Comparison of ENCODE assay signal across 25 cellular contexts in genomic region chr11:123273616-123274015, GRCh38.
DNase-seq lines count a peak whose midpoint lies in the region; ATAC-seq and TF ChIP-seq lines count a peak whose summit lies in the region.
"Had no signal": no experiment of that assay in that cellular context is flagged by ENCODE, and none has a peak within 500 bp of the region (broad histone marks: within the 10 kb centered on the region; RNA-seq: fewer than 3 reads in every experiment).

No MANE protein-coding gene starts in this region.

- TF ChIP-seq CTCF in IMR-90 (conservative IDR thresholded peaks at IDR 0.05; ENCODE audit: low read depth, low read length) (no peak), upper lobe of left lung (IDR thresholded peaks at IDR 0.05) (no peak), thyroid gland (IDR thresholded peaks at IDR 0.05) (no peak)

- H2BK20ac ChIP-seq in IMR-90 (ENCODE audit: low read depth, low read length) = no peak overlapping the region

- H3K4ac ChIP-seq in IMR-90 (ENCODE audit: low read depth, low read length) (no peak overlapping the region), trophoblast cell (ENCODE audit: low read depth, low read length) (no peak overlapping the region)

- dilution Hi-C loops in IMR-90 (cut with HindIII; ENCODE audit: low sequenced_read_pairs, unreplicated experiment) = loop anchor here (25.0 kb wide), 1 partner anchor 161 kb away; no protein-coding TSS in a partner anchor

- peaks cover 2% of the 10 kb centered on the region for H3K9me3 ChIP-seq in IMR-90 (ENCODE audit: control insufficient read depth, insufficient read depth, low read length)
- H3K9me3 ChIP-seq in trophoblast cell (ENCODE audit: insufficient read depth, low read depth, low read length) = no peaks in the 10 kb centered on the region
- no peaks in the 10 kb centered on the region for H3K9me3 ChIP-seq in upper lobe of left lung
- H3K9me3 ChIP-seq in thyroid gland = no peaks in the 10 kb centered on the region
- H3K9me3 ChIP-seq: BE2C, BLaER1 had no signal

- no peaks in the 10 kb centered on the region for H3K79me2 ChIP-seq in trophoblast cell (ENCODE audit: control insufficient read depth, insufficient read depth, low read length, poor library complexity)

- H3K9me1 ChIP-seq in IMR-90 (ENCODE audit: insufficient read depth, low read length) = no peaks in the 10 kb centered on the region

- no peak for TF ChIP-seq EP300 in upper lobe of left lung (IDR thresholded peaks at IDR 0.05)

- H4K12ac ChIP-seq in trophoblast cell (ENCODE audit: low read depth, low read length) = no peak overlapping the region

- DNase-seq in AG20443 (ENCODE audit: low spot score) = peak; percentile 34
- peak; percentile 46 for DNase-seq in GM03348 (ENCODE audit: low spot score)
- no peak for DNase-seq in IMR-90
- peak; percentile 31 to 85 for DNase-seq in trophoblast cell
- no peak for DNase-seq in upper lobe of left lung
- DNase-seq in thyroid gland = no peak
- DNase-seq in stimulated activated CD4-positive, alpha-beta T cell treated with anti-CD3 and anti-CD28 coated beads, Interleukin-4, amount 100 ng/mL, for 24 hours = no peak
- DNase-seq in activated CD4-positive, alpha-beta memory T cell treated with anti-CD3 and anti-CD28 coated beads for 36 hours = no peak
- DNase-seq: 8988T; ACHN; BE2C; C1 segment of cervical spinal cord; CD4-positive, alpha-beta memory T cell; CD4-positive, CD25-positive, alpha-beta regulatory T cell; CD8-positive, alpha-beta memory T cell; COR-L47; DMS 273 treated with DMSO at 0.1 percent for 48 hours; DMS153; DMS53; DMS79; DND-41; GF-D8 had no signal

- H3K4me1 ChIP-seq in IMR-90 (ENCODE audit: control insufficient read depth, insufficient read depth, low read length) (no peaks in the 10 kb centered on the region), trophoblast cell (ENCODE audit: control insufficient read depth in 1 of 2, insufficient read depth in 2 of 2, low read length in 2 of 2) (peaks cover 7 to 12% of the 10 kb centered on the region in 2 experiments), upper lobe of left lung (no peaks in the 10 kb centered on the region), thyroid gland (no peaks in the 10 kb centered on the region)
- H3K4me1 ChIP-seq: BE2C had no signal

- H3K4me3 ChIP-seq in IMR-90 (ENCODE audit: insufficient read depth, low read depth, low read length) = no peak overlapping the region
- H3K4me3 ChIP-seq in trophoblast cell (ENCODE audit: low read depth, low read length) = no peak overlapping the region
- H3K4me3 ChIP-seq in upper lobe of left lung = no peak overlapping the region
- no peak overlapping the region for H3K4me3 ChIP-seq in thyroid gland (replicated peaks in 1 of 3)
- H3K4me3 ChIP-seq: BLaER1, GM12878 had no signal

- H3K14ac ChIP-seq in IMR-90 (replicated peaks; ENCODE audit: low read depth, low read length) = no peak overlapping the region
- no peak overlapping the region for H3K14ac ChIP-seq in trophoblast cell (ENCODE audit: low read length)

- H3K18ac ChIP-seq in IMR-90 (ENCODE audit: low read depth, low read length) = no peak overlapping the region
- H3K18ac ChIP-seq in trophoblast cell (ENCODE audit: low read length) = no peak overlapping the region

- H3K4me2 ChIP-seq in IMR-90 (ENCODE audit: low read depth, low read length) (no peak overlapping the region), trophoblast cell (ENCODE audit: low read length) (no peak overlapping the region)
- H3K4me2 ChIP-seq: BLaER1 had no signal

- no peak overlapping the region for H3K4me3 Mint-ChIP-seq in activated CD4-positive, alpha-beta memory T cell treated with anti-CD3 and anti-CD28 coated beads for 36 hours
- H3K4me3 Mint-ChIP-seq: CD14-positive monocyte; CD4-positive, alpha-beta memory T cell; CD4-positive, CD25-positive, alpha-beta regulatory T cell; CD8-positive, alpha-beta memory T cell had no signal

- no peak overlapping the region for H3K56ac ChIP-seq in IMR-90 (ENCODE audit: extremely low read depth, insufficient read depth, low read length)

- H4K5ac ChIP-seq in IMR-90 (ENCODE audit: low read depth, low read length) = no peak overlapping the region

- H4K8ac ChIP-seq in IMR-90 (ENCODE audit: low read depth in 2 of 2, low read length in 2 of 2) (no peak overlapping the region), trophoblast cell (ENCODE audit: low read depth, low read length) (no peak overlapping the region)

- no peak for TF ChIP-seq POLR2A in IMR-90 (IDR thresholded peaks at IDR 0.05; ENCODE audit: low read depth, low read length)
- no peak for TF ChIP-seq POLR2A in upper lobe of left lung (IDR thresholded peaks at IDR 0.05)
- TF ChIP-seq POLR2A in thyroid gland (IDR thresholded peaks at IDR 0.05) = no peak

- peaks cover 3% of the 10 kb centered on the region for H3K27me3 Mint-ChIP-seq in activated CD4-positive, alpha-beta memory T cell treated with anti-CD3 and anti-CD28 coated beads for 36 hours

- no peaks in the 10 kb centered on the region for H3K36me3 Mint-ChIP-seq in activated CD4-positive, alpha-beta memory T cell treated with anti-CD3 and anti-CD28 coated beads for 36 hours
- H3K36me3 Mint-ChIP-seq: CD14-positive monocyte; CD4-positive, alpha-beta memory T cell; CD4-positive, CD25-positive, alpha-beta regulatory T cell; CD8-positive, alpha-beta memory T cell had no signal

- WGBS in IMR-90 (ENCODE audit: extremely low coverage in 2 of 2, insufficient read length in 1 of 2), 2 experiments = no CpG with 5 or more reads among the region's 2 CpGs
- no CpG with 5 or more reads among the region's 2 CpGs for WGBS in trophoblast cell (ENCODE audit: extremely low coverage, insufficient coverage, insufficient read length)
- 68 to 75% methylated on average over 2 of the region's 2 CpGs for WGBS in upper lobe of left lung, 2 donors
- WGBS in thyroid gland, 2 donors = 78% methylated on average over 2 of the region's 2 CpGs

- H3K36me3 ChIP-seq in IMR-90 (ENCODE audit: control insufficient read depth, insufficient read depth, low read length) = no peaks in the 10 kb centered on the region
- no peaks in the 10 kb centered on the region for H3K36me3 ChIP-seq in trophoblast cell (ENCODE audit: control insufficient read depth in 1 of 2, insufficient read depth in 2 of 2, low read length in 2 of 2)
- H3K36me3 ChIP-seq in upper lobe of left lung = no peaks in the 10 kb centered on the region
- no peaks in the 10 kb centered on the region for H3K36me3 ChIP-seq in thyroid gland
- H3K36me3 ChIP-seq: BE2C, BLaER1 had no signal

- no peak overlapping the region for H2BK15ac ChIP-seq in IMR-90 (ENCODE audit: low read depth, low read length)

- no peaks in the 10 kb centered on the region for H4K20me1 ChIP-seq in IMR-90 (ENCODE audit: insufficient read depth, low read length)
- H4K20me1 ChIP-seq: BLaER1 had no signal

- H3K9me3 Mint-ChIP-seq in activated CD4-positive, alpha-beta memory T cell treated with anti-CD3 and anti-CD28 coated beads for 36 hours = no peaks in the 10 kb centered on the region
- H3K9me3 Mint-ChIP-seq: CD8-positive, alpha-beta memory T cell had no signal

- POLR2A ChIA-PET in IMR-90 (lab: Charles Lee; ENCODE audit: unreplicated experiment) = no interaction called here
- POLR2A ChIA-PET in activated CD4-positive, alpha-beta memory T cell treated with anti-CD3 and anti-CD28 coated beads for 36 hours (lab: Charles Lee) = no interaction called here

- intact Hi-C loops in IMR-90 (cut with micrococcal nuclease) = no loop called here
- intact Hi-C loops in thyroid gland (cut with DNase I) = no loop called here
- intact Hi-C loops in activated CD4-positive, alpha-beta memory T cell treated with anti-CD3 and anti-CD28 coated beads for 36 hours (cut with micrococcal nuclease) = no loop called here

- in situ Hi-C loops in IMR-90 (cut with MboI; ENCODE audit: low sequenced_read_pairs) = loop anchor here (25.0 kb wide), 1 partner anchor 411 kb away; no protein-coding TSS in a partner anchor

- H2BK120ac ChIP-seq in IMR-90 (ENCODE audit: low read depth, low read length) = no peak overlapping the region
- H2BK120ac ChIP-seq in trophoblast cell (ENCODE audit: insufficient read depth, low read length, poor library complexity) = no peak overlapping the region

- H3K4me1 Mint-ChIP-seq in activated CD4-positive, alpha-beta memory T cell treated with anti-CD3 and anti-CD28 coated beads for 36 hours (ENCODE audit: low read depth) = no peaks in the 10 kb centered on the region
- H3K4me1 Mint-ChIP-seq: CD14-positive monocyte; CD4-positive, alpha-beta memory T cell; CD4-positive, CD25-positive, alpha-beta regulatory T cell; CD8-positive, alpha-beta memory T cell had no signal

- ATAC-seq in IMR-90 (ENCODE audit: low read depth) = peak; percentile 27; the same call in 1 of the 2 replicates
- no peak for ATAC-seq in upper lobe of left lung (ENCODE audit: low FRiP score in 2 of 2)
- ATAC-seq: GM12878 had no signal

- no peak overlapping the region for H4K91ac ChIP-seq in IMR-90 (ENCODE audit: insufficient read depth, low read depth, low read length)
- no peak overlapping the region for H4K91ac ChIP-seq in trophoblast cell (ENCODE audit: low read depth, low read length)

- no peak overlapping the region for H2BK12ac ChIP-seq in trophoblast cell (ENCODE audit: low read length)

- H2AFZ ChIP-seq in IMR-90 (replicated peaks; ENCODE audit: low read length, poor library complexity) (no peak overlapping the region), trophoblast cell (ENCODE audit: insufficient read depth, low read length, poor library complexity) (no peak overlapping the region)

- H3K27ac ChIP-seq in IMR-90 (ENCODE audit: insufficient read depth, low read length) (no peak overlapping the region), trophoblast cell (ENCODE audit: low read depth, low read length) (no peak overlapping the region), upper lobe of left lung (no peak overlapping the region), thyroid gland (no peak overlapping the region)
- H3K27ac ChIP-seq: BLaER1 had no signal

- H2AK9ac ChIP-seq in IMR-90 (replicated peaks; ENCODE audit: low read depth, low read length, poor library complexity) = no peak overlapping the region

- no peak overlapping the region for H2AK5ac ChIP-seq in IMR-90 (ENCODE audit: low read depth, low read length)
- H2AK5ac ChIP-seq in trophoblast cell (ENCODE audit: low read length) = no peak overlapping the region

- H3K23ac ChIP-seq in IMR-90 (ENCODE audit: low read depth, low read length) (no peak overlapping the region), trophoblast cell (ENCODE audit: low read length) (no peak overlapping the region)

- no peak overlapping the region for H3K9ac ChIP-seq in IMR-90 (ENCODE audit: low read depth, low read length)
- no peak overlapping the region for H3K9ac ChIP-seq in trophoblast cell (ENCODE audit: low read length)
- H3K9ac ChIP-seq: BLaER1 had no signal

- H3K27ac Mint-ChIP-seq in activated CD4-positive, alpha-beta memory T cell treated with anti-CD3 and anti-CD28 coated beads for 36 hours = no peak overlapping the region
- H3K27ac Mint-ChIP-seq: CD14-positive monocyte; CD4-positive, alpha-beta memory T cell had no signal

- no TSS peak for BruUV-seq in IMR-90 (replicated peaks; lab: Mats Ljungman, UMichigan)

- CTCF ChIA-PET in IMR-90 (lab: Yijun Ruan, JAX) = interaction anchor here (0.6 to 2.1 kb wide), 3 partner anchors 12 to 303 kb away, joined by 4 to 7 read pairs (median 6); no protein-coding TSS in a partner anchor
- CTCF ChIA-PET in activated CD4-positive, alpha-beta memory T cell treated with anti-CD3 and anti-CD28 coated beads for 36 hours (lab: Charles Lee) = interaction anchor here (1.4 to 3.1 kb wide), 2 partner anchors 12 to 26 kb away, joined by 6 to 18 read pairs; no protein-coding TSS in a partner anchor

- peaks cover 32% of the 10 kb centered on the region for H3K27me3 ChIP-seq in IMR-90 (ENCODE audit: control insufficient read depth, insufficient read depth, low read length)
- no peaks in the 10 kb centered on the region for H3K27me3 ChIP-seq in trophoblast cell (ENCODE audit: insufficient read depth, low read length)
- H3K27me3 ChIP-seq in upper lobe of left lung = no peaks in the 10 kb centered on the region
- no peaks in the 10 kb centered on the region for H3K27me3 ChIP-seq in thyroid gland
- H3K27me3 ChIP-seq: BE2C, BLaER1 had no signal

- H2BK5ac ChIP-seq in IMR-90 (ENCODE audit: low read depth, low read length, poor library complexity, severe bottlenecking) (no peak overlapping the region), trophoblast cell (ENCODE audit: low read depth, low read length, poor library complexity) (no peak overlapping the region)

- TF ChIP-seq RAD21 in IMR-90 (IDR thresholded peaks at IDR 0.05; ENCODE audit: low read length) = no peak

- H3K79me1 ChIP-seq in IMR-90 (ENCODE audit: low read depth in 1 of 2, low read length in 2 of 2) = no peaks in the 10 kb centered on the region
- H3K79me1 ChIP-seq in trophoblast cell (ENCODE audit: low read length) = peaks cover 2% of the 10 kb centered on the region

Comparison
In these comparisons a context has a peak if more than half of its experiments do, and no peak if none do; other contexts are left out.
1. DNase-seq: peak in AG20443 (single experiment), GM03348 (single experiment) and trophoblast cell (2 of 2); none in IMR-90 (single experiment), upper lobe of left lung (0 of 2), thyroid gland (0 of 2), stimulated activated CD4-positive, alpha-beta T cell treated with anti-CD3 and anti-CD28 coated beads, Interleukin-4, amount 100 ng/mL, for 24 hours (single experiment) and activated CD4-positive, alpha-beta memory T cell treated with anti-CD3 and anti-CD28 coated beads for 36 hours (single experiment).